Comparison of ENCODE assay signal across 31 cellular contexts in the genomic region with DNA sequence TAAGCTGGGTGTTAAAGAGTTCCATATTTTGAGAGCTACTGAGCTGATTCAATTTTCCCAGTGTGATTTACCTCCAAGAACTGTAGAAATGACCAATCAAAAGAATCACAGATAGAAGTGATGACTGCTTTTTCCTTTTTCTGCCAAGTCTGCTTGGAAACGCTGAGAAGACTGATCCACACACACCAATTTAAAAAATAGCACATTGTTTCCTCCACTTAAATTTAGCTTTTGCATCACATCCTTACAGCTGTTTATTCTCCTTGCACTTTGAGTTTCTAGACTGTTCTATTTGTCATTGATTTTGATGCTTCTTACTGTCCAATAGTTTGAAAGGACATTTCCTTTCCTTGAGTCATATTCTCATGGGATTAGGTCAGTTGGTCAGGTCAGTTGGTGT.
"Had no signal": no experiment of that assay in that cellular context is flagged by ENCODE, and none has a peak within 500 bp of the region (broad histone marks: within the 10 kb centered on the region; RNA-seq: fewer than 3 reads in every experiment).

No MANE protein-coding gene starts in this region.

- H3K9me3 ChIP-seq: ascending aorta, breast epithelium, esophagus muscularis mucosa had no signal

- H3K27ac Mint-ChIP-seq: activated CD4-positive, alpha-beta memory T cell treated with anti-CD3 and anti-CD28 coated beads, Interleukin-2, amount 10 ng/mL, durations not matched to agents 7 days and 5 days; activated CD4-positive, alpha-beta T cell treated with anti-CD3 and anti-CD28 coated beads, Interleukin-2, amount 10 ng/mL, durations not matched to agents 7 days and 5 days; activated naive CD4-positive, alpha-beta T cell treated with anti-CD3 and anti-CD28 coated beads, Interleukin-2, amount 10 ng/mL, durations not matched to agents 7 days and 5 days; activated naive CD4-positive, alpha-beta T cell treated with anti-CD3 and anti-CD28 coated beads, Interleukin-2, amount 50 U/mL, for 72 hours; activated naive CD8-positive, alpha-beta T cell treated with anti-CD3 and anti-CD28 coated beads, Interleukin-2, amount 10 ng/mL, durations not matched to agents 7 days and 5 days; activated T-cell treated with anti-CD3 and anti-CD28 coated beads, Interleukin-2, amount 50 U/mL, for 24 hours; activated T-cell treated with anti-CD3 and anti-CD28 coated beads, Interleukin-2, amount 50 U/mL, for 72 hours; brain; dendritic cell treated with granulocyte-macrophage colony-stimulating factor and Interleukin-4, amounts not matched to agents 40 ng/mL and 50 ng/mL, for 4 days; effector memory CD8-positive, alpha-beta T cell; WTC11 had no signal

- H3K27me3 Mint-ChIP-seq: activated CD4-positive, alpha-beta memory T cell treated with anti-CD3 and anti-CD28 coated beads, Interleukin-2, amount 10 ng/mL, durations not matched to agents 7 days and 5 days; activated CD4-positive, alpha-beta T cell treated with anti-CD3 and anti-CD28 coated beads, Interleukin-2, amount 10 ng/mL, durations not matched to agents 7 days and 5 days; activated naive CD4-positive, alpha-beta T cell treated with anti-CD3 and anti-CD28 coated beads, Interleukin-2, amount 10 ng/mL, durations not matched to agents 7 days and 5 days; activated naive CD8-positive, alpha-beta T cell treated with anti-CD3 and anti-CD28 coated beads, Interleukin-2, amount 10 ng/mL, durations not matched to agents 7 days and 5 days; activated T-cell treated with anti-CD3 and anti-CD28 coated beads, Interleukin-2, amount 50 U/mL, for 24 hours; brain; central memory CD8-positive, alpha-beta T cell; dendritic cell treated with granulocyte-macrophage colony-stimulating factor and Interleukin-4, amounts not matched to agents 40 ng/mL and 50 ng/mL, for 4 days; effector memory CD8-positive, alpha-beta T cell had no signal

- H3K4me3 Mint-ChIP-seq: activated CD4-positive, alpha-beta memory T cell treated with anti-CD3 and anti-CD28 coated beads, Interleukin-2, amount 10 ng/mL, durations not matched to agents 7 days and 5 days; activated CD4-positive, alpha-beta T cell treated with anti-CD3 and anti-CD28 coated beads, Interleukin-2, amount 10 ng/mL, durations not matched to agents 7 days and 5 days; activated naive CD4-positive, alpha-beta T cell treated with anti-CD3 and anti-CD28 coated beads, Interleukin-2, amount 10 ng/mL, durations not matched to agents 7 days and 5 days; activated naive CD8-positive, alpha-beta T cell treated with anti-CD3 and anti-CD28 coated beads, Interleukin-2, amount 10 ng/mL, durations not matched to agents 7 days and 5 days; activated T-cell treated with anti-CD3 and anti-CD28 coated beads, Interleukin-2, amount 50 U/mL, for 24 hours; activated T-cell treated with anti-CD3 and anti-CD28 coated beads, Interleukin-2, amount 50 U/mL, for 72 hours; brain; central memory CD8-positive, alpha-beta T cell; dendritic cell treated with granulocyte-macrophage colony-stimulating factor and Interleukin-4, amounts not matched to agents 40 ng/mL and 50 ng/mL, for 4 days; effector memory CD8-positive, alpha-beta T cell; WTC11 had no signal

- H3K4me1 ChIP-seq: ascending aorta, breast epithelium, esophagus muscularis mucosa had no signal

- H3K4me1 Mint-ChIP-seq: activated CD4-positive, alpha-beta T cell treated with anti-CD3 and anti-CD28 coated beads, Interleukin-2, amount 10 ng/mL, durations not matched to agents 7 days and 5 days; activated naive CD4-positive, alpha-beta T cell treated with anti-CD3 and anti-CD28 coated beads, Interleukin-2, amount 10 ng/mL, durations not matched to agents 7 days and 5 days; activated naive CD8-positive, alpha-beta T cell treated with anti-CD3 and anti-CD28 coated beads, Interleukin-2, amount 10 ng/mL, durations not matched to agents 7 days and 5 days; central memory CD8-positive, alpha-beta T cell had no signal

- ATAC-seq: activated naive CD4-positive, alpha-beta T cell treated with anti-CD3 and anti-CD28 coated beads, Interleukin-2, amount 50 U/mL, for 72 hours; activated T-cell treated with anti-CD3 and anti-CD28 coated beads, Interleukin-2, amount 50 U/mL, for 72 hours; effector memory CD8-positive, alpha-beta T cell; WTC11 had no signal

- H3K27me3 ChIP-seq: ascending aorta, breast epithelium, cardiac muscle cell, dorsolateral prefrontal cortex, esophagus muscularis mucosa had no signal

- H3K27ac ChIP-seq: ascending aorta, breast epithelium, cardiac muscle cell, coronary artery, dorsolateral prefrontal cortex, esophagus muscularis mucosa, VCaP had no signal

- H3K36me3 Mint-ChIP-seq: activated naive CD4-positive, alpha-beta T cell treated with anti-CD3 and anti-CD28 coated beads, Interleukin-2, amount 10 ng/mL, durations not matched to agents 7 days and 5 days; activated naive CD4-positive, alpha-beta T cell treated with anti-CD3 and anti-CD28 coated beads, Interleukin-2, amount 50 U/mL, for 72 hours; activated naive CD8-positive, alpha-beta T cell treated with anti-CD3 and anti-CD28 coated beads, Interleukin-2, amount 10 ng/mL, durations not matched to agents 7 days and 5 days; brain; WTC11 had no signal

- H3K36me3 ChIP-seq: ascending aorta, breast epithelium, cardiac muscle cell, esophagus muscularis mucosa had no signal

- H3K4me3 ChIP-seq: ascending aorta, breast epithelium, cardiac muscle cell, coronary artery, dorsolateral prefrontal cortex, esophagus muscularis mucosa had no signal

- DNase-seq: activated CD4-positive, alpha-beta memory T cell treated with anti-CD3 and anti-CD28 coated beads, Interleukin-2, amount 10 ng/mL, durations not matched to agents 7 days and 5 days; activated CD4-positive, alpha-beta T cell treated with anti-CD3 and anti-CD28 coated beads for 1 hour; activated CD4-positive, alpha-beta T cell treated with anti-CD3 and anti-CD28 coated beads for 4 hours; activated CD4-positive, alpha-beta T cell treated with anti-CD3 and anti-CD28 coated beads, Interleukin-2, amount 10 ng/mL, durations not matched to agents 7 days and 5 days; activated CD4-positive, alpha-beta T cell treated with anti-CD3 and anti-CD28 coated beads, Interleukin-2, amount 50 U/mL, for 4 hours; activated CD8-positive, alpha-beta memory T cell treated with anti-CD3 and anti-CD28 coated beads, Interleukin-2, amount 50 U/mL, for 48 hours; activated gamma-delta T cell; activated naive CD4-positive, alpha-beta T cell; activated naive CD4-positive, alpha-beta T cell treated with anti-CD3 and anti-CD28 coated beads, Interleukin-2, amount 10 ng/mL, durations not matched to agents 7 days and 5 days; activated naive CD8-positive, alpha-beta T cell treated with anti-CD3 and anti-CD28 coated beads, Interleukin-2, amount 10 ng/mL, durations not matched to agents 7 days and 5 days; activated T-cell treated with anti-CD3 and anti-CD28 coated beads for 4 hours; activated T-cell treated with anti-CD3 and anti-CD28 coated beads, Interleukin-2, amount 50 U/mL, for 24 hours; activated T-cell treated with anti-CD3 and anti-CD28 coated beads, Interleukin-2, amount 50 U/mL, for 72 hours; dorsolateral prefrontal cortex; effector CD4-positive, alpha-beta T cell; effector memory CD8-positive, alpha-beta T cell; erythroblast; foreskin fibroblast; head of caudate nucleus; T-helper 2 cell had no signal

- H3K9me3 Mint-ChIP-seq: activated CD4-positive, alpha-beta memory T cell treated with anti-CD3 and anti-CD28 coated beads, Interleukin-2, amount 10 ng/mL, durations not matched to agents 7 days and 5 days; activated CD4-positive, alpha-beta T cell treated with anti-CD3 and anti-CD28 coated beads, Interleukin-2, amount 10 ng/mL, durations not matched to agents 7 days and 5 days; activated T-cell treated with anti-CD3 and anti-CD28 coated beads, Interleukin-2, amount 50 U/mL, for 24 hours; brain; dendritic cell treated with granulocyte-macrophage colony-stimulating factor and Interleukin-4, amounts not matched to agents 40 ng/mL and 50 ng/mL, for 4 days; WTC11 had no signal
